13 cellular contexts compared by ENCODE assay signal in the genomic region with DNA sequence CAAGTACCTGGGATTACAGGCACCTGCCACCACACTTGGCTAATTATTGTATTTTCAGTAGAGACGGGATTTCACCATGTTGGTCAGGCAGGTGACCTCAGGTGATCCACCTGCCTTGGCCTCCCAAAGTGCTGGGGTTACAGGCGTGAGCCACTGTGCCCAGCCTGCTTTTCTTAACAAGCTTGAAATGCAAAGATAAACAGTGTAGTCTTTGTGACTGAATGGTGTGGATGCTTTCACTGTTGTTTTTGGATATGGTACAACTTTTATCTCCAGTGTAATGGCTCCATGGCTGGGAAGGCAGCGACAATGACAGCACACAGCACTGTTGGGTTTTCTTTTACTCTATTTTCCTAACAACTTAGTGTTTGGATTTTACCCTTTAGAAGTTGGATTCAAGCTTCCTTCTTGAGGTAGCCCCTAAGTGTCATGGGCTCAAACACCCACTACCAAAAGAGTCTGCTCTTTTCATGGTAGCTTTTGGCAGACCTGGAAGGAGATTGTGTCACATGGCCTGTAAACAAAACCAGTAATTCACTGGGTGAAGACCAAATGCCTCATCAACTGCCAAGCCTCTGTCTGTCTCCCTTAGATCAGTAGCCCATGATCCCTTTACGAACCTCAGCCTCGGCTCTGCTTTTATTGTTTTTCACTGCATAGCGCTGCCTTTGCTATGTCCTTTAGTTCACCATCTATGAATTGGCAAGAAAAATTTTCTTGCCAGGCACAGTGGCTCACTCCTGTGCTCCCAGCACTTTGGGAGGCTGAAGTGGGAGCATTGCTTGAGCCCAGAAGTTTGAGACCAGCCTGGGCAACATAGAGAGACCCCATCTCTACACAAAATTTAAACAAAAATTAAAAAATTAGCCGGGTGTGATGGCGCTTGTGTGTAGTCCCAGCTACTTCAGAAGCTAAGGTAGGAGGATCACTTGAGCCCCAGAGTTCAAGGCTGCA. TPM values are rescaled to one million over a fixed set of nuclear protein-coding genes. Genes with fewer than 3 reads are reported as not detected.
A peak's percentile ranks its signal among the peaks of the same experiment; 100 is the strongest.
DNase-seq lines count a peak whose midpoint lies in the region; TF ChIP-seq lines count a peak whose summit lies in the region.
"Had no signal": no experiment of that assay in that cellular context is flagged by ENCODE, and none has a peak within 500 bp of the region (broad histone marks: within the 10 kb centered on the region; RNA-seq: fewer than 3 reads in every experiment).

No MANE protein-coding gene starts in this region.

- BruUV-seq in Caco-2 (replicated peaks; lab: Mats Ljungman, UMichigan) = no TSS peak

- H3K4me1 ChIP-seq in prostate gland (replicated peaks) (peaks cover 22% of the 10 kb centered on the region), Caco-2 (0 out of 2 replicates have a peak, but pooled peaks cover under 1% of the 10 kb centered on the region)

- H3K36me3 Mint-ChIP-seq in Caco-2 (ENCODE audit: insufficient read depth, unreplicated experiment) = peaks cover 37% of the 10 kb centered on the region

- CTCF ChIA-PET in Caco-2 (lab: Charles Lee) = interaction anchor here (1.2 kb wide), 1 partner anchor 9 kb away, joined by 5 read pairs; the partner anchor contains the start of gene TM7SF2

- H3K36me3 ChIP-seq in prostate gland (no peaks in the 10 kb centered on the region), Caco-2 (ENCODE audit: control insufficient read depth, insufficient read depth, low read length) (peaks cover 2% of the 10 kb centered on the region; the same call in 1 of the 2 replicates)

- H3K27me3 ChIP-seq in prostate gland (replicated peaks; ENCODE audit: insufficient read depth) (no peaks in the 10 kb centered on the region), Caco-2 (replicated peaks; ENCODE audit: control insufficient read depth, insufficient read depth, low read length) (no peaks in the 10 kb centered on the region)
- H3K27me3 ChIP-seq: BLaER1 treated with 17β-estradiol and CSF1 and Interleukin-3, amounts not matched to agents 10 nM and 100 nM; esophagus muscularis mucosa had no signal

- H3K4me3 ChIP-seq in fibroblast of the aortic adventitia (ENCODE audit: low read depth, low read length) (no peak overlapping the region), prostate gland (no peak overlapping the region), Caco-2 (ENCODE audit: low read depth, low read length) (no peak overlapping the region)
- H3K4me3 ChIP-seq: BLaER1 treated with 17β-estradiol and CSF1 and Interleukin-3, amounts not matched to agents 10 nM and 100 nM; esophagus muscularis mucosa had no signal

- TF ChIP-seq CTCF in fibroblast of the aortic adventitia (IDR thresholded peaks at IDR 0.05; ENCODE audit: insufficient read depth, low read length) (no peak), prostate gland (IDR thresholded peaks at IDR 0.05) (no peak), Caco-2 (IDR thresholded peaks at IDR 0.05; ENCODE audit: insufficient read depth in 1 of 2, low read depth in 1 of 2, low read length in 1 of 2, severe bottlenecking in 1 of 2, unreplicated experiment in 1 of 2) (no peak)

- H3K27ac Mint-ChIP-seq in Caco-2 (ENCODE audit: unreplicated experiment) = no peak overlapping the region

- intact Hi-C loops in prostate gland (cut with DNase I) (no loop called here), Caco-2 (cut with micrococcal nuclease; ENCODE audit: unreplicated experiment) (no loop called here)

- no peaks in the 10 kb centered on the region for H3K27me3 Mint-ChIP-seq in Caco-2 (ENCODE audit: insufficient read depth, unreplicated experiment)

- no peaks in the 10 kb centered on the region for H3K9me3 ChIP-seq in prostate gland
- no peaks in the 10 kb centered on the region for H3K9me3 ChIP-seq in Caco-2
- H3K9me3 ChIP-seq: BLaER1 treated with 17β-estradiol and CSF1 and Interleukin-3, amounts not matched to agents 10 nM and 100 nM; esophagus muscularis mucosa had no signal

- H3K27ac ChIP-seq in prostate gland = peak overlapping the region; percentile 71 to 74
- H3K27ac ChIP-seq: BLaER1 treated with 17β-estradiol and CSF1 and Interleukin-3, amounts not matched to agents 10 nM and 100 nM had no signal

- H3K9me3 Mint-ChIP-seq in Caco-2 (ENCODE audit: unreplicated experiment) = no peaks in the 10 kb centered on the region
- H3K9me3 Mint-ChIP-seq: activated T-cell treated with anti-CD3 and anti-CD28 coated beads, Interleukin-2, amount 50 U/mL, for 4 hours had no signal

- DNase-seq in EH (ENCODE audit: low read depth) (peak; percentile 72), SK-MEL-5 (ENCODE audit: low read depth, low spot score) (peak; percentile 75), fibroblast of the aortic adventitia (ENCODE audit: low read depth) (peak; percentile 41), prostate gland (ENCODE audit: low spot score) (no peak), occipital lobe (lab: John Stamatoyannopoulos, UW) (no peak), NCI-H69 (lab: John Stamatoyannopoulos, UW) (no peak), Caco-2 (no peak), COLO668 (lab: John Stamatoyannopoulos, UW; ENCODE audit: unreplicated experiment) (no peak)
- DNase-seq: activated CD4-positive, CD25-positive, alpha-beta regulatory T cell; activated T-cell treated with anti-CD3 and anti-CD28 coated beads, Interleukin-2, amount 50 U/mL, for 4 hours; NCI-H524 had no signal

- POLR2A ChIA-PET in Caco-2 (lab: Charles Lee) = interaction anchor here (1.1 kb wide), 1 partner anchor 15 kb away, joined by 9 read pairs; the partner anchor contains the start of gene ZNHIT2

- H3K4me1 Mint-ChIP-seq in Caco-2 (ENCODE audit: low read depth, unreplicated experiment) = peaks cover 6% of the 10 kb centered on the region

- in situ Hi-C loops in SK-MEL-5 (cut with HindIII; ENCODE audit: low pct_unique_long_range_greater_than_20kb, low sequenced_read_pairs) = no loop called here

- no peak for TF ChIP-seq POLR2A in prostate gland (IDR thresholded peaks at IDR 0.05)

- WGBS in prostate gland = 47% methylated on average over 8 of the region's 8 CpGs

- H3K4me3 Mint-ChIP-seq in Caco-2 (ENCODE audit: unreplicated experiment) = no peak overlapping the region
- H3K4me3 Mint-ChIP-seq: activated T-cell treated with anti-CD3 and anti-CD28 coated beads, Interleukin-2, amount 50 U/mL, for 4 hours had no signal

RNA-seq across cellular contexts. Expression of gene VPS51, which starts 6.4 kb away (rescaled TPM):
- total RNA-seq in SK-MEL-5 (2014; rRNA removed; shearing (Covaris generic)) = 86.9 and 92.9 TPM in 2 replicates
- polyA plus RNA-seq in SK-MEL-5 (2015; cell fraction: cytosol; rRNA removed) = 136 and 163 TPM in 2 replicates
- 73.3 and 174 TPM in 2 replicates for polyA plus RNA-seq in SK-MEL-5 (2015; cell fraction: nucleus; rRNA removed)
- total RNA-seq in fibroblast of the aortic adventitia (ENCODE audit: low replicate concordance) (211 and 336 TPM in 2 replicates), prostate gland (100 to 1,000 TPM; 323 to 542 TPM), occipital lobe (215 TPM), Caco-2 (2022) (147 and 158 TPM in 2 replicates)

RNA-seq across cellular contexts. Expression of gene TM7SF2, which starts 9.3 kb away (rescaled TPM):
- total RNA-seq in SK-MEL-5 (2014; rRNA removed; shearing (Covaris generic)) = 3.4 and 5.3 TPM in 2 replicates
- 9.8 and 16.9 TPM in 2 replicates for polyA plus RNA-seq in SK-MEL-5 (2015; cell fraction: cytosol; rRNA removed)
- polyA plus RNA-seq in SK-MEL-5 (2015; cell fraction: nucleus; rRNA removed) = 34.8 and 51.4 TPM in 2 replicates
- total RNA-seq in fibroblast of the aortic adventitia (ENCODE audit: low replicate concordance) = 9.2 and 10.0 TPM in 2 replicates
- 100 to 1,000 TPM in 1 of 2 donors, 10 to 100 TPM in 1; 73.9 to 185 TPM for total RNA-seq in prostate gland
- 54.3 TPM for total RNA-seq in occipital lobe
- total RNA-seq in Caco-2 (2022) = 62.9 and 73.8 TPM in 2 replicates

RNA-seq across cellular contexts. Expression of gene ZNHIT2, which starts 15.1 kb away (rescaled TPM):
- total RNA-seq in SK-MEL-5 (2014; rRNA removed; shearing (Covaris generic)) = 7.5 and 8.1 TPM in 2 replicates
- polyA plus RNA-seq in SK-MEL-5 (2015; cell fraction: cytosol; rRNA removed) = 19.3 and 23.7 TPM in 2 replicates
- polyA plus RNA-seq in SK-MEL-5 (2015; cell fraction: nucleus; rRNA removed) = 2.4 and 5.9 TPM in 2 replicates
- total RNA-seq in fibroblast of the aortic adventitia (ENCODE audit: low replicate concordance) (9.9 and 30.4 TPM in 2 replicates), prostate gland (10 to 100 TPM; 32.7 to 37.8 TPM), occipital lobe (4.7 TPM), Caco-2 (2022) (12.2 and 14.7 TPM in 2 replicates)

RNA-seq across cellular contexts. Expression of gene ZFPL1, which starts 18.4 kb away (rescaled TPM):
- 22.2 and 23.8 TPM in 2 replicates for total RNA-seq in SK-MEL-5 (2014; rRNA removed; shearing (Covaris generic))
- polyA plus RNA-seq in SK-MEL-5 (2015; cell fraction: cytosol; rRNA removed) = 28.4 and 36.5 TPM in 2 replicates
- 71.2 and 94.2 TPM in 2 replicates for polyA plus RNA-seq in SK-MEL-5 (2015; cell fraction: nucleus; rRNA removed)
- total RNA-seq in fibroblast of the aortic adventitia (ENCODE audit: low replicate concordance) (9.6 and 42.5 TPM in 2 replicates), prostate gland (10 to 100 TPM; 61.6 to 62.6 TPM), occipital lobe (14.7 TPM), Caco-2 (2022) (44.5 and 46.0 TPM in 2 replicates)

RNA-seq across cellular contexts. Expression of gene CDCA5, which starts 18.6 kb away (rescaled TPM):
- total RNA-seq in SK-MEL-5 (2014; rRNA removed; shearing (Covaris generic)) = 18.8 and 21.7 TPM in 2 replicates
- polyA plus RNA-seq in SK-MEL-5 (2015; cell fraction: cytosol; rRNA removed) = 38.5 and 44.3 TPM in 2 replicates
- polyA plus RNA-seq in SK-MEL-5 (2015; cell fraction: nucleus; rRNA removed) = 48.2 and 63.5 TPM in 2 replicates
- 2.5 and 19.3 TPM in 2 replicates for total RNA-seq in fibroblast of the aortic adventitia (ENCODE audit: low replicate concordance)
- 10 to 100 TPM in 1 of 2 donors, 1 to 10 TPM in 1; 2.3 to 17.8 TPM for total RNA-seq in prostate gland
- 2.0 TPM for total RNA-seq in occipital lobe
- total RNA-seq in Caco-2 (2022) = 67.0 and 71.1 TPM in 2 replicates

Comparison
In these comparisons a context has a peak if more than half of its experiments do, and no peak if none do; other contexts are left out.
1. DNase-seq: peak in EH (single experiment), SK-MEL-5 (single experiment) and fibroblast of the aortic adventitia (single experiment); none in prostate gland (single experiment), occipital lobe (single experiment), NCI-H69 (single experiment), Caco-2 (0 of 2) and COLO668 (single experiment).